ENCODE assay signal across 1 cellular context in the genomic region with DNA sequence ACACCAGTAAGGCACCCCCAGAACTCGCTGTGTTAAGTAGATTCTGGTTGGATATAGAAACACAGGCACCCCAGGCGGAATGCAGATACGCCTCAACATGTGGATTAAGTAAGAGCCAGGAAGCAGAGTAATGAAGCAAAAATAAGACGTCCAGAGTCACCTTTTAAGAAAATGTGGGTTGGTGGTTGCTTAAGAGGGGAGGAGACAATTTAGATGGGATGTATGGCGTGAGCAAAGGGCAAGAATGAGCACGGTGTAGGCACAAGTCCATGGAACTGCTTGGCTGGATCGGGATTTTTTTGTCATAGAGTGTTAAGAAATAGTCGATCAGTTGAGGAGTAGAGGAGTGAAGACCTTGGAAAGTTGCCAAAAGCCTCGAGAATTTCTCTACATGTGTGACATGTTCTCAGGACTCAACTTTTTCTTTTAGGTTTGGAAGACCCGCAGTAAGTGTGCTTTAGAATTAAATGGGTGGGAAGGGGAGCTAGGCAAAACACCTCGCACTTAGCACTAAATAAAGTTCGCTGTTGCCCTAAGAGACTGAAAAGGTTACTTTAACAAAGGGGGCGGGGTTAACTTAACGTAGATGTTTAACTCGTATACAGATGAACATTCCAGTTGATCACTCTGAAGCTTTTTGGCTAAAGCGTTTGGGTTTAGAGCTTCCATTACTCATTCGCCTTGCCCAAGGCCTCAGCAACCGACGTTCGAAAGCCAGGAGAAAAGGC.
TF ChIP-seq lines count a peak whose summit lies in the region.

No MANE protein-coding gene starts in this region.

TF ChIP-seq in GM23338, 12 proteins besides CTCF, POLR2A, EP300 and RAD21 (continued from another document):
- no peak for TF ChIP-seq ZNF462 (CRISPR knock-in tag; IDR thresholded peaks at IDR 0.05)
- TF ChIP-seq STAT1 (IDR thresholded peaks at IDR 0.05; ENCODE audit: unreplicated experiment) = no peak
- TF ChIP-seq ZNF114 (CRISPR knock-in tag; IDR thresholded peaks at IDR 0.05) = no peak
- TF ChIP-seq JUNB (IDR thresholded peaks at IDR 0.05; ENCODE audit: unreplicated experiment) = no peak
- TF ChIP-seq EZH2 (IDR thresholded peaks at IDR 0.05; ENCODE audit: low read depth, unreplicated experiment) = no peak
- TF ChIP-seq POLR2AphosphoS5 (IDR thresholded peaks at IDR 0.05; ENCODE audit: low read depth) = no peak; the same call in 1 of the 2 replicates
- TF ChIP-seq ZNF331 (CRISPR knock-in tag; IDR thresholded peaks at IDR 0.05; ENCODE audit: low read depth) = no peak
- no peak for TF ChIP-seq EZH2phosphoT487 (IDR thresholded peaks at IDR 0.05; ENCODE audit: unreplicated experiment)
- no peak for TF ChIP-seq NANOG (IDR thresholded peaks at IDR 0.05; ENCODE audit: borderline replicate concordance)
- TF ChIP-seq CREB1 (CRISPR knock-in tag; IDR thresholded peaks at IDR 0.05; ENCODE audit: low read depth) = no peak
